1 cellular context compared by ENCODE assay signal in the genomic region with DNA sequence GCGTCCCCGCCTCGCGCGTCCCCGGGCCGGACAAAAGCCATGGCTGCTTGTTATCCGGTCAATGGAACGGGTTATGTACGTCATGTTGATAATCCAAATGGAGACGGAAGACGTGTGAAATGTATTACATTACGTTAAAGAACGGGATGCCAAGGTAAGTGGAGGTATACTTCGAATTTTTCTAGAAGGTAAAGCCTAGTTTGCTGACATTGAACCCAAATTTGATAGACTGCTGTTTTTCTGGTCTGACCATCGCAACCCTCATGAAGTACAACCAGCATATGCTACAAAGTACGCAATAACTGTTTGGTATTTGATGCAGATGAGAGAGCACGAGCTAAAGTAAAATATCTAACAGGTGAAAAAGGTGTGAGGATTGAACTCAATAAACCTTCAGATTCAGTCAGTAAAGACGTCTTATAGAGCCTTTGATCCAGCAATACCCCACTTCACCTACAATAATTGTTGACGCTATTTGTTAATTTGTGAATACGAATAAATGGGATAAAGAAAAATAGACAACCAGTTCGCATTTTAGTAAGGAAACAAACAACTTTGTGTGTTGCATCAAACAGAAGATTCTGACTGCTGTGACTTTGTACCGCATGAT.
TF ChIP-seq lines count a peak whose summit lies in the region.

No MANE protein-coding gene starts in this region.

TF ChIP-seq in HEK293, 187 proteins besides CTCF, POLR2A, EP300 and RAD21 (continued from another document):
- no peak for TF ChIP-seq ZBTB49 (tag by site-specific recombination; IDR thresholded peaks at IDR 0.05; ENCODE audit: low read depth)
